Comparison of ENCODE assay signal across 8 cellular contexts in the genomic region with DNA sequence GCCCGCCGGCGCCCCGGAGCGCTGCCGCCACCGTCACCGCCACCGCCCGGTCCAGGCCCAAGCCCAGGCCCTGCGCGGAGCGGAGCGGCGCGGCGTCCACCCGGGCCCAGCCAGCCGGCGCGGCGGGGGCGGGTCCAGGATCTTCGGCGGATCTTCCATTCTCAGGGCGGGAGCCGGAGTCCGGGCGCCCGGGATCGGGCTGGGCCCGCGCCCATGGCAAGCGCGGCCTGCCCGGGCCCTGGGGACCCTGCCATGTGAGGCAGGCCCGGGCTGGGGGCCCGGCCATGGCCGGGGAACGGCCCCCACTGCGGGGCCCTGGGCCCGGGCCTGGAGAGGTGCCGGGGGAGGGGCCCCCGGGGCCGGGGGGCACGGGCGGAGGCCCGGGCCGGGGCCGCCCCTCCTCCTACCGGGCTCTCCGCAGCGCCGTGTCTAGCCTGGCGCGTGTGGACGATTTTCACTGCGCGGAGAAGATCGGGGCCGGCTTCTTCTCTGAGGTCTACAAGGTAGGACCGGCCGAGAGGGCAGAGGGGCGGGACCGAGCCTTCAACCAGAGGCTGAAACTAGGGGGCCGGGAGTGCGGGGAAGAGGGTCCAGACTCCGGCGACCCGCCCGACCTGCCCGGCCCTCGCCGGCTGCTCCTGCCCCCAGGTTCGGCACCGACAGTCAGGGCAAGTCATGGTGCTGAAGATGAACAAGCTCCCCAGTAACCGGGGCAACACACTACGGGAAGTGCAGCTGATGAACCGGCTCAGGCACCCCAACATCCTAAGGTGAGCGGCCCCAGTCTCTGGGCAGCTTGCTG. TPM values are rescaled to one million over a fixed set of nuclear protein-coding genes. Genes with fewer than 3 reads are reported as not detected.
DNase-seq lines count a peak whose midpoint lies in the region; ATAC-seq, FAIRE-seq and TF ChIP-seq lines count a peak whose summit lies in the region.

No MANE protein-coding gene starts in this region.

- ATAC-seq in GM21390 (IDR thresholded peaks at IDR 0.05; ENCODE audit: unreplicated experiment) (peak; percentile 15), GM18873 (IDR thresholded peaks at IDR 0.05; ENCODE audit: low FRiP score, unreplicated experiment) (no peak)

- no peaks in the 10 kb centered on the region for H3K27me3 ChIP-seq in neutrophil

- H3K4me1 ChIP-seq in neutrophil (ENCODE audit: control insufficient read depth in 1 of 2, insufficient read depth in 1 of 2, low read depth in 1 of 2, low read length in 1 of 2): peaks cover 21 to 28% of the 10 kb centered on the region in 2 experiments

- DNase-seq in ELF-1 (ENCODE audit: low read depth, low spot score) (peak; percentile 27), HTR-8/SVneo (ENCODE audit: insufficient read length, low spot score) (peak; percentile 9), fibroblast of the aortic adventitia (ENCODE audit: low read depth) (peak; percentile 3), SK-N-DZ (ENCODE audit: low spot score) (no peak)
- DNase-seq in activated CD8-positive, alpha-beta memory T cell treated with anti-CD3 and anti-CD28 coated beads for 24 hours: peak; percentile 72

- no peak for TF ChIP-seq CTCF in fibroblast of the aortic adventitia (IDR thresholded peaks at IDR 0.05; ENCODE audit: insufficient read depth, low read length)
- no peak for TF ChIP-seq CTCF in neutrophil (IDR thresholded peaks at IDR 0.05)

- FAIRE-seq in HTR-8/SVneo (lab: Jason Lieb, UNC): no peak

- H3K27ac ChIP-seq in neutrophil: peak overlapping the region; percentile 84

- H3K4me3 ChIP-seq in fibroblast of the aortic adventitia (ENCODE audit: low read depth, low read length) (peak overlapping the region; percentile 72), neutrophil (ENCODE audit: low read depth in 1 of 2, low read length in 1 of 2) (peak overlapping the region; percentile 76 to 87)

- no peaks in the 10 kb centered on the region for H3K9me3 ChIP-seq in neutrophil

- H3K36me3 ChIP-seq in neutrophil: peaks cover 21% of the 10 kb centered on the region

RNA-seq across cellular contexts. Expression of a gene that starts 0.5 kb away (rescaled TPM):
- total RNA-seq in fibroblast of the aortic adventitia (ENCODE audit: low replicate concordance): 13.3 and 21.3 TPM in 2 replicates
- 5.7 and 8.4 TPM in 2 replicates for polyA plus RNA-seq in SK-N-DZ (2014; cell fraction: cytosol; rRNA removed)
- 38.2 and 46.7 TPM in 2 replicates for polyA plus RNA-seq in SK-N-DZ (2014; cell fraction: nucleus; rRNA removed)

RNA-seq across cellular contexts. Expression of a gene that starts 12.7 kb away (rescaled TPM):
- 1.1 and 1.9 TPM in 2 replicates for total RNA-seq in fibroblast of the aortic adventitia (ENCODE audit: low replicate concordance)
- polyA plus RNA-seq in SK-N-DZ (2014; cell fraction: cytosol; rRNA removed): not detected in 2 replicates
- 0.73 and 2.4 TPM in 2 replicates for polyA plus RNA-seq in SK-N-DZ (2014; cell fraction: nucleus; rRNA removed)

RNA-seq across cellular contexts. Expression of a gene that starts 45.2 kb away (rescaled TPM):
- total RNA-seq in fibroblast of the aortic adventitia (ENCODE audit: low replicate concordance): 0.18 and 1.6 TPM in 2 replicates
- 2.9 and 4.0 TPM in 2 replicates for polyA plus RNA-seq in SK-N-DZ (2014; cell fraction: cytosol; rRNA removed)
- 0.88 and 4.5 TPM in 2 replicates for polyA plus RNA-seq in SK-N-DZ (2014; cell fraction: nucleus; rRNA removed)

RNA-seq across cellular contexts. Expression of a gene that starts 52.3 kb away (rescaled TPM):
- 966 and 30,763 TPM in 2 replicates for total RNA-seq in fibroblast of the aortic adventitia (ENCODE audit: low replicate concordance)
- not detected in 2 replicates for polyA plus RNA-seq in SK-N-DZ (2014; cell fraction: cytosol; rRNA removed)
- not detected in 2 replicates for polyA plus RNA-seq in SK-N-DZ (2014; cell fraction: nucleus; rRNA removed)

RNA-seq across cellular contexts. Expression of a gene that starts 52.6 kb away (rescaled TPM):
- total RNA-seq in fibroblast of the aortic adventitia (ENCODE audit: low replicate concordance): 6.1 and 10.9 TPM in 2 replicates
- 6.5 and 7.8 TPM in 2 replicates for polyA plus RNA-seq in SK-N-DZ (2014; cell fraction: cytosol; rRNA removed)
- 7.7 and 8.2 TPM in 2 replicates for polyA plus RNA-seq in SK-N-DZ (2014; cell fraction: nucleus; rRNA removed)
